ENCODE assay signal across 8 cellular contexts in the genomic region with DNA sequence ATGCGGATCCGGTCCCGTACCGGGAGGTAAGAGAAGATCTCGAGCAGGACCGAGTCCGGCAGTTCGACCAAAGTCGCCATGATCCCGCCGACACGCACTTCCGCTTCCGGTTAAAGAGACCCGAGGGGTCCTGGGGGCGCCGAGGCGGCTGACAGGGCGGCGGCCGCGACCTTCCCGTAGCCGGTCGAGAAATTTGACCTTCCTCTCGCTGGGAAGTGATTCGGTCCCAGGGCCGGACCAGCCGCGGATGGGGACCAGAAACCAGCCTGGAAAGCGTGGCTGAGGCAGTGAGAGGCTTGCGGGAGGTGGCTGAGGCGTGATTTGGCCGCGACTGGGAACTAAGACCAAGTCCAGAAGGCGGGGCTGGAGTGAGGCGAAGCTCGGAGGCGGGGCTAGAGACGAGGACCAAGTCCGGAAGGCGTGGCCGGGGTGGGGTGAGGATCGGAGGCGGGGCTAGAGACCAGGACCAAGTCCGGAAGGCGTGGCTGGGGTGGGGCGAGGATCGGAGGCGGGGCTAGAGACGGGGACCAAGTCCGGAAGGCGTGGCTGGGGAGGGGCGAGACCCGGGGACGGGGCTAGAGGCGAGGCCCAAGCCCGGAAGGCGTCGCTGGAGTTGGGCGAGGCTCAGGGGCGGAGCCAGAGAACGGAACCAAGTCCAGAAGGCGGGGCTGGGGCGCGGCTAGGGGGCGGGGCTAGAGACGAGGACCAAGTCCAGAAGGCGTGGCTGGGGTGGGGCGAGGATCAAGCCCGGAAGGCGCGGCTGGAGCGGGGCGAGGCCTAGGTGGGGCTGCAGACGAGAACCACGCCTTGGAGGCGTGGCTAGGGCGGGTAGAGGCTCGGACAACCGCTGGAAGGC. TPM values are rescaled to one million over a fixed set of nuclear protein-coding genes. Genes with fewer than 3 reads are reported as not detected.
DNase-seq lines count a peak whose midpoint lies in the region; ATAC-seq lines count a peak whose summit lies in the region.

A gene with protein sequence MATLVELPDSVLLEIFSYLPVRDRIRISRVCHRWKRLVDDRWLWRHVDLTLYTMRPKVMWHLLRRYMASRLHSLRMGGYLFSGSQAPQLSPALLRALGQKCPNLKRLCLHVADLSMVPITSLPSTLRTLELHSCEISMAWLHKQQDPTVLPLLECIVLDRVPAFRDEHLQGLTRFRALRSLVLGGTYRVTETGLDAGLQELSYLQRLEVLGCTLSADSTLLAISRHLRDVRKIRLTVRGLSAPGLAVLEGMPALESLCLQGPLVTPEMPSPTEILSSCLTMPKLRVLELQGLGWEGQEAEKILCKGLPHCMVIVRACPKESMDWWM (minus strand): TSS at position 346 of the 856 bp plus-strand sequence. CDS start 266 bp downstream, at position 80.

- peak within 1 kb of the TSS; percentile 81 to 96 (median 93) for H3K4me3 Mint-ChIP-seq in IgD-negative memory B cell

- peak within 1 kb of the TSS; percentile 97 for H3K4me3 ChIP-seq in mononuclear cell (ENCODE audit: low read length)

- peaks cover 21% of the 10 kb centered on the region for H3K4me1 ChIP-seq in mononuclear cell (ENCODE audit: insufficient read depth, low read length)

- DNase-seq in DMS 273 (lab: John Stamatoyannopoulos, UW; ENCODE audit: unreplicated experiment), result peak; percentile 100
- DNase-seq in OCI-M2 (lab: John Stamatoyannopoulos, UW; ENCODE audit: unreplicated experiment), result peak; percentile 96
- DNase-seq in activated T-cell treated with anti-CD3 and anti-CD28 coated beads for 4 hours, result peak; percentile 100
- DNase-seq in epidermal melanocyte (ENCODE audit: insufficient read length, low spot score), result peak; percentile 86
- DNase-seq in stimulated activated CD8-positive, alpha-beta memory T cell treated with anti-CD3 and anti-CD28 coated beads, Interleukin-4, amount 100 ng/mL, for 1 hour (ENCODE audit: low read depth in 2 of 2, low spot score in 1 of 2), result peak; percentile 100

- H3K27ac Mint-ChIP-seq in IgD-negative memory B cell, result peak within 1 kb of the TSS; percentile 86 to 97 (median 93)

- H3K9me3 Mint-ChIP-seq in IgD-negative memory B cell, result peaks cover 3 to 6% (median 6%) of the 10 kb centered on the region in 3 donors

- H3K9me3 ChIP-seq in mononuclear cell (ENCODE audit: low read depth, low read length), result no peaks in the 10 kb centered on the region

- ATAC-seq in GM21528 (IDR thresholded peaks at IDR 0.05; ENCODE audit: low FRiP score, unreplicated experiment), result peak; percentile 86

- H3K27me3 ChIP-seq in mononuclear cell (ENCODE audit: insufficient read depth, low read length), result no peaks in the 10 kb centered on the region

- no peaks in the 10 kb centered on the region for H3K27me3 Mint-ChIP-seq in IgD-negative memory B cell

- peaks cover 6% of the 10 kb centered on the region for H3K36me3 Mint-ChIP-seq in IgD-negative memory B cell

- H3K4me1 Mint-ChIP-seq in IgD-negative memory B cell, result peaks cover 6 to 14% (median 11%) of the 10 kb centered on the region in 3 donors

RNA-seq across cellular contexts. Expression of the gene that starts here (rescaled TPM):
- polyA plus RNA-seq in IgD-negative memory B cell, result 10.4 TPM
- 17.1 TPM for total RNA-seq in mononuclear cell

Comparison
In these comparisons a context has a peak if more than half of its experiments do, and no peak if none do; other contexts are left out.
1. Peak in every context shown above with its lines: DNase-seq, ATAC-seq and H3K4me3 ChIP-seq.